ENCODE assay signal across 8 cellular contexts in genomic region chr12:118137148-118137678, GRCh38. TPM values are rescaled to one million over a fixed set of nuclear protein-coding genes. Genes with fewer than 3 reads are reported as not detected.
DNase-seq lines count a peak whose midpoint lies in the region; ATAC-seq, FAIRE-seq and TF ChIP-seq lines count a peak whose summit lies in the region.

No MANE protein-coding gene starts in this region.

- SMC1A ChIA-PET in GM12878 (lab: Charles Lee; ENCODE audit: uncharacterized antibody, unreplicated experiment), result interaction anchor here (1.3 to 3.0 kb wide), 2 partner anchors 29 to 239 kb away, joined by 4 to 15 read pairs; partner anchors contain the start of gene SUDS3

- peak overlapping the region; percentile 75 for H3K4me2 ChIP-seq in GM12878 (ENCODE audit: control insufficient read depth, insufficient read depth)

- no peaks in the 10 kb centered on the region for H3K27me3 Mint-ChIP-seq in activated T-cell treated with anti-CD3 and anti-CD28 coated beads, Interleukin-2, amount 50 U/mL, for 4 hours (ENCODE audit: low read depth)

- peaks cover 22% of the 10 kb centered on the region for H3K4me1 Mint-ChIP-seq in activated T-cell treated with anti-CD3 and anti-CD28 coated beads, Interleukin-2, amount 50 U/mL, for 4 hours (ENCODE audit: low read depth)

- no peaks in the 10 kb centered on the region; the same call in 2 of the 3 replicates for H3K9me3 ChIP-seq in GM12878 (replicated peaks; ENCODE audit: control insufficient read depth, insufficient read depth, low read length)
- no peaks in the 10 kb centered on the region for H3K9me3 ChIP-seq in lower lobe of right lung
- H3K9me3 ChIP-seq in tibial nerve, result no peaks in the 10 kb centered on the region

- no peak for ATAC-seq in activated T-cell treated with anti-CD3 and anti-CD28 coated beads, Interleukin-2, amount 50 U/mL, for 4 hours
- ATAC-seq in GM12878, result no peak
- no peak for ATAC-seq in lower lobe of right lung
- ATAC-seq in GM21526 (IDR thresholded peaks at IDR 0.05; ENCODE audit: low FRiP score, unreplicated experiment), result no peak
- ATAC-seq in GM19452 (IDR thresholded peaks at IDR 0.05; ENCODE audit: unreplicated experiment), result no peak

- H3K4me1 ChIP-seq in GM12878 (ENCODE audit: control insufficient read depth, insufficient read depth, low read length) (peaks cover 6% of the 10 kb centered on the region), lower lobe of right lung (peaks cover 24% of the 10 kb centered on the region), tibial nerve (peaks cover 0 to 67% (median 25%) of the 10 kb centered on the region in 4 donors)

- POLR2A ChIA-PET in GM12878 (lab: Charles Lee), result interaction anchor here (0.5 to 1.4 kb wide), 3 partner anchors 29 to 240 kb away, joined by 3 to 6 read pairs (median 3); no protein-coding TSS in a partner anchor

- H3K9ac ChIP-seq in GM12878 (ENCODE audit: control insufficient read depth, insufficient read depth, low read length), result peak overlapping the region; percentile 97

- H3K4me3 Mint-ChIP-seq in activated T-cell treated with anti-CD3 and anti-CD28 coated beads, Interleukin-2, amount 50 U/mL, for 4 hours, result peak overlapping the region; percentile 93

- CTCF ChIA-PET in GM12878 (lab: Yijun Ruan, JAX), result interaction anchor here (2.7 to 3.6 kb wide), 3 partner anchors 16 to 239 kb away, joined by 13 to 28 read pairs (median 18); partner anchors contain the start of gene SUDS3

- H3K79me2 ChIP-seq in GM12878 (ENCODE audit: control insufficient read depth, insufficient read depth, low read length), result peaks cover 31% of the 10 kb centered on the region

- no peaks in the 10 kb centered on the region for H3K9me3 Mint-ChIP-seq in activated T-cell treated with anti-CD3 and anti-CD28 coated beads, Interleukin-2, amount 50 U/mL, for 4 hours

- no peaks in the 10 kb centered on the region for H3K27me3 ChIP-seq in GM12878 (replicated peaks in 1 of 2; ENCODE audit: control insufficient read depth in 2 of 2, insufficient read depth in 2 of 2, low read length in 1 of 2)
- no peaks in the 10 kb centered on the region for H3K27me3 ChIP-seq in lower lobe of right lung (ENCODE audit: low read depth)
- H3K27me3 ChIP-seq in tibial nerve, result no peaks in the 10 kb centered on the region

- TF ChIP-seq POLR2A in GM12878 (IDR thresholded peaks at IDR 0.05; ENCODE audit: low read depth, low read length), result no peak
- no peak for TF ChIP-seq POLR2A in tibial nerve (IDR thresholded peaks at IDR 0.05)

- no peak for DNase-seq in activated T-cell treated with anti-CD3 and anti-CD28 coated beads, Interleukin-2, amount 50 U/mL, for 4 hours
- DNase-seq in activated T-cell treated with anti-CD3 and anti-CD28 coated beads for 4 hours (no peak), GM12878 (ENCODE audit: low read depth, low spot score) (no peak), lower lobe of right lung (no peak), tibial nerve (ENCODE audit: low spot score in 2 of 2) (no peak), midbrain (lab: John Stamatoyannopoulos, UW) (no peak)

- no peak for TF ChIP-seq RAD21 in GM12878 (IDR thresholded peaks at IDR 0.05; ENCODE audit: insufficient read depth, low read depth, low read length)

- RAD21 ChIA-PET in GM12878 (lab: Charles Lee; ENCODE audit: unreplicated experiment), result interaction anchor here (1.4 to 3.8 kb wide), 3 partner anchors 17 to 239 kb away, joined by 3 to 32 read pairs (median 23); partner anchors contain the start of gene SUDS3

- 89% methylated on average over 10 of the region's 10 CpGs for WGBS in GM12878 (ENCODE audit: insufficient coverage, insufficient replicate concordance, low lambda C conversion rate, missing lambda C conversion rate)
- WGBS in tibial nerve, 2 donors, result 69% methylated on average over 10 of the region's 10 CpGs

- TF ChIP-seq EP300 in GM12878 (IDR thresholded peaks at IDR 0.05; ENCODE audit: borderline replicate concordance in 1 of 2, control insufficient read depth in 1 of 2, low read depth in 2 of 2, low read length in 2 of 2), result no peak
- TF ChIP-seq EP300 in tibial nerve (IDR thresholded peaks at IDR 0.05), result no peak

- no peaks in the 10 kb centered on the region for H4K20me1 ChIP-seq in GM12878 (ENCODE audit: control insufficient read depth, insufficient read depth)

- peak overlapping the region; percentile 86 for H3K27ac ChIP-seq in GM12878 (ENCODE audit: control insufficient read depth, insufficient read depth)
- H3K27ac ChIP-seq in lower lobe of right lung, result peak overlapping the region; percentile 91
- peak overlapping the region; percentile 87 to 99 (median 94) for H3K27ac ChIP-seq in tibial nerve

- H3K36me3 ChIP-seq in GM12878 (ENCODE audit: control insufficient read depth in 2 of 2, insufficient read depth in 2 of 2, low read length in 1 of 2) (peaks cover 5 to 21% of the 10 kb centered on the region in 2 experiments), lower lobe of right lung (peaks cover 42% of the 10 kb centered on the region), tibial nerve (peaks cover 0 to 45% (median 12%) of the 10 kb centered on the region in 3 donors)

- in situ Hi-C loops in GM12878 (cut with MboI), result loop anchor here (25.0 kb wide), 1 partner anchor 1525 kb away; the partner anchor contains the start of gene PRKAB1

- FAIRE-seq in GM12878 (lab: Jason Lieb, UNC), result no peak

- TF ChIP-seq CTCF in GM12878 (IDR thresholded peaks at IDR 0.05 in 2 of 3, conservative IDR thresholded peaks at IDR 0.05 in 1 of 3; ENCODE audit: control insufficient read depth in 2 of 3, extremely low read depth in 1 of 3, insufficient read depth in 1 of 3, low read depth in 3 of 3, low read length in 3 of 3) (no peak), lower lobe of right lung (IDR thresholded peaks at IDR 0.05) (no peak), tibial nerve (IDR thresholded peaks at IDR 0.05) (no peak)

- peaks cover 22% of the 10 kb centered on the region for H3K36me3 Mint-ChIP-seq in activated T-cell treated with anti-CD3 and anti-CD28 coated beads, Interleukin-2, amount 50 U/mL, for 4 hours (ENCODE audit: insufficient read depth)

- TSS peak; percentile 81 for BruUV-seq in GM12878 (replicated peaks; lab: Mats Ljungman, UMichigan)

- peak overlapping the region; percentile 76; the same call in 1 of the 2 replicates for H2AFZ ChIP-seq in GM12878 (ENCODE audit: control insufficient read depth, low read depth, low read length)

- H3K4me3 ChIP-seq in GM12878 (peak overlapping the region; percentile 86), lower lobe of right lung (peak overlapping the region; percentile 96), tibial nerve (peak overlapping the region; percentile 75 to 99 (median 92))

- intact Hi-C loops in GM12878 (cut with micrococcal nuclease; ENCODE audit: unreplicated experiment), result loop anchor here (10.0 kb wide), 1 partner anchor 262 kb away; no protein-coding TSS in a partner anchor
- intact Hi-C loops in lower lobe of right lung (cut with DNase I), result no loop called here

TF ChIP-seq in GM12878, 131 proteins besides CTCF, POLR2A, EP300 and RAD21 (continues in another document):
- TF ChIP-seq SREBF2 (IDR thresholded peaks at IDR 0.05; ENCODE audit: low read length), result no peak
- TF ChIP-seq GABPA (IDR thresholded peaks at IDR 0.05; ENCODE audit: low read depth), result no peak

RNA-seq across cellular contexts. Expression of gene PEBP1, which starts 1.3 kb away (rescaled TPM):
- total RNA-seq in activated T-cell treated with anti-CD3 and anti-CD28 coated beads, Interleukin-2, amount 50 U/mL, for 4 hours, result 100 to 1,000 TPM; 144 to 194 (median 166) TPM
- total RNA-seq in GM12878 (2013; cell fraction: nucleolus; rRNA removed), result 11.8 and 17.9 TPM in 2 replicates
- total RNA-seq in GM12878 (2014; rRNA removed), result 222 and 228 TPM in 2 replicates
- total RNA-seq in GM12878 (2014; rRNA removed; fragmentation: Illumina TruSeq; extraction: Trizol), result 181 and 208 TPM in 2 replicates
- 186 and 193 TPM in 2 replicates for total RNA-seq in GM12878 (2021)
- 97.1 TPM for polyA plus RNA-seq in GM12878 (2011; ENCODE audit: low read depth)
- 147 and 217 TPM in 2 replicates for polyA plus RNA-seq in GM12878 (2011; rRNA removed)
- polyA plus RNA-seq in GM12878 (2011; cell fraction: cytosol; rRNA removed), result 244 and 255 TPM in 2 replicates
- polyA plus RNA-seq in GM12878 (2011; cell fraction: nucleus; rRNA removed), result 105 and 119 TPM in 2 replicates
- polyA plus RNA-seq in GM12878 (2012), result 140 and 147 TPM in 2 replicates
- polyA plus RNA-seq in GM12878 (2014; fragmentation: Illumina TruSeq; extraction: Trizol), result 153 and 203 TPM in 2 replicates
- 100 to 1,000 TPM in 1 of 2 experiments, 10 to 100 TPM in 1; 79.4 to 150 TPM for polyA plus RNA-seq in GM12878 (2014; fragmentation: Nextera tagmentation; extraction: Ambion mirVana)
- 179 and 205 TPM in 2 replicates for polyA plus RNA-seq in GM12878 (2014; rRNA removed)
- polyA plus RNA-seq in GM12878 (2016; fragmentation: Nextera tagmentation; extraction: Ambion mirVana), result 100 to 1,000 TPM; 413 to 415 TPM
- polyA minus RNA-seq in GM12878 (2011; rRNA and poly(A)+ RNA removed), result 85.2 and 117 TPM in 2 replicates
- polyA minus RNA-seq in GM12878 (2011; cell fraction: cytosol; rRNA and poly(A)+ RNA removed), result 50.8 and 57.1 TPM in 2 replicates
- polyA minus RNA-seq in GM12878 (2011; cell fraction: nucleus; rRNA and poly(A)+ RNA removed), result 14.5 and 28.7 TPM in 2 replicates
- 194 TPM for total RNA-seq in lower lobe of right lung
- 100 to 1,000 TPM; 380 to 704 (median 496) TPM for total RNA-seq in tibial nerve

RNA-seq across cellular contexts. Expression of gene VSIG10, which starts 33.4 kb away (rescaled TPM):
- 1 to 10 TPM; 3.6 to 4.3 (median 3.6) TPM for total RNA-seq in activated T-cell treated with anti-CD3 and anti-CD28 coated beads, Interleukin-2, amount 50 U/mL, for 4 hours
- total RNA-seq in GM12878 (2013; cell fraction: nucleolus; rRNA removed), result 5.7 and 11.5 TPM in 2 replicates
- total RNA-seq in GM12878 (2014; rRNA removed) (6.7 and 8.3 TPM in 2 replicates), GM12878 (2014; rRNA removed; fragmentation: Illumina TruSeq; extraction: Trizol) (4.5 and 5.3 TPM in 2 replicates), GM12878 (2021) (3.2 and 5.6 TPM in 2 replicates), lower lobe of right lung (51.7 TPM), tibial nerve (10 to 100 TPM; 26.8 to 53.1 (median 34.0) TPM)
- 0.88 TPM for polyA plus RNA-seq in GM12878 (2011; ENCODE audit: low read depth)
- polyA plus RNA-seq in GM12878 (2011; rRNA removed) (3.4 TPM in 2 replicates), GM12878 (2014; fragmentation: Illumina TruSeq; extraction: Trizol) (5.9 TPM in 1 of 2 replicates, not detected in the other), GM12878 (2014; fragmentation: Nextera tagmentation; extraction: Ambion mirVana) (1 to 10 TPM; 4.5 to 6.8 TPM), GM12878 (2014; rRNA removed) (5.3 and 7.2 TPM in 2 replicates), GM12878 (2016; fragmentation: Nextera tagmentation; extraction: Ambion mirVana) (10 to 100 TPM in 1 of 2 experiments, 1 to 10 TPM in 1; 5.0 to 10.2 TPM)
- 5.7 and 11.7 TPM in 2 replicates for polyA plus RNA-seq in GM12878 (2011; cell fraction: cytosol; rRNA removed)
- polyA plus RNA-seq in GM12878 (2011; cell fraction: nucleus; rRNA removed), result 3.0 and 5.6 TPM in 2 replicates
- polyA plus RNA-seq in GM12878 (2012), result 2.0 and 2.9 TPM in 2 replicates
- 3.6 and 5.4 TPM in 2 replicates for polyA minus RNA-seq in GM12878 (2011; rRNA and poly(A)+ RNA removed)
- polyA minus RNA-seq in GM12878 (2011; cell fraction: cytosol; rRNA and poly(A)+ RNA removed), result 0.31 and 2.4 TPM in 2 replicates
- polyA minus RNA-seq in GM12878 (2011; cell fraction: nucleus; rRNA and poly(A)+ RNA removed), result 2.5 TPM in 2 replicates
